ENCODE assay signal across 20 cellular contexts in genomic region chr20:39105551-39105950, GRCh38.
DNase-seq lines count a peak whose midpoint lies in the region; TF ChIP-seq lines count a peak whose summit lies in the region.
"Had no signal": no experiment of that assay in that cellular context is flagged by ENCODE, and none has a peak within 500 bp of the region (broad histone marks: within the 10 kb centered on the region; RNA-seq: fewer than 3 reads in every experiment).

No MANE protein-coding gene starts in this region.

- H3K27me3 ChIP-seq in MM.1S (replicated peaks; ENCODE audit: insufficient read depth, low read length), result no peaks in the 10 kb centered on the region
- H3K27me3 ChIP-seq in brain microvascular endothelial cell (replicated peaks), result peaks cover 3% of the 10 kb centered on the region
- H3K27me3 ChIP-seq in SJCRH30, result peaks cover 14% of the 10 kb centered on the region
- H3K27me3 ChIP-seq: thyroid gland had no signal

- H3K79me2 ChIP-seq in MM.1S (ENCODE audit: low read length), result no peaks in the 10 kb centered on the region

- DNase-seq in MM.1S (no peak), brain microvascular endothelial cell (no peak), SJCRH30 (no peak), NCI-H2081 treated with DMSO at 0.1 percent for 48 hours (lab: John Stamatoyannopoulos, UW) (no peak)
- DNase-seq in activated T-cell treated with anti-CD3 and anti-CD28 coated beads, Interleukin-2, amount 50 U/mL, for 1 hour, result no peak
- no peak for DNase-seq in activated CD4-positive, CD25-positive, alpha-beta regulatory T cell treated with anti-CD3 and anti-CD28 coated beads, Interleukin-2, amount 50 U/mL, for 72 hours
- DNase-seq: activated B cell treated with CpG ODN at 0.5 μM for 24 hours; COR-L47; effector CD4-positive, alpha-beta T cell; H7; heart left ventricle; mesendoderm; NCI-H1930; NCI-H510A; RPMI8226; spleen; T-cell; thyroid gland had no signal

- H3K4me1 ChIP-seq in MM.1S (ENCODE audit: low read length), result no peaks in the 10 kb centered on the region
- no peaks in the 10 kb centered on the region for H3K4me1 ChIP-seq in SJCRH30
- H3K4me1 ChIP-seq: heart left ventricle, spleen, thyroid gland had no signal

- H2AFZ ChIP-seq in MM.1S (ENCODE audit: low read length), result no peak overlapping the region

- no peaks in the 10 kb centered on the region for H3F3A ChIP-seq in MM.1S (ENCODE audit: insufficient read depth, low read length)

- H3K4me2 ChIP-seq in MM.1S (ENCODE audit: low read depth, low read length), result no peak overlapping the region

- no peak overlapping the region for H3K9ac ChIP-seq in MM.1S (ENCODE audit: low read length)

- TF ChIP-seq CTCF in C4-2B (conservative IDR thresholded peaks at IDR 0.05) (peak; percentile 40), GM12872 (IDR thresholded peaks at IDR 0.05; ENCODE audit: insufficient read depth, low read depth, low read length) (peak; percentile 38; the same call in 2 of the 3 replicates), MM.1S (IDR thresholded peaks at IDR 0.05; ENCODE audit: low read length) (peak; percentile 30), brain microvascular endothelial cell (IDR thresholded peaks at IDR 0.05; ENCODE audit: low read depth, low read length, missing control alignments) (peak; percentile 25)

- H3K36me3 ChIP-seq in MM.1S (replicated peaks; ENCODE audit: insufficient read depth, low read length), result no peaks in the 10 kb centered on the region
- H3K36me3 ChIP-seq in brain microvascular endothelial cell (replicated peaks), result no peaks in the 10 kb centered on the region
- no peaks in the 10 kb centered on the region for H3K36me3 ChIP-seq in SJCRH30
- H3K36me3 ChIP-seq: heart left ventricle, spleen, thyroid gland had no signal

- no peak overlapping the region for H3K4me3 ChIP-seq in MM.1S (ENCODE audit: low read length)
- H3K4me3 ChIP-seq in brain microvascular endothelial cell (ENCODE audit: low read depth, low read length), result no peak overlapping the region
- H3K4me3 ChIP-seq in SJCRH30, result no peak overlapping the region
- H3K4me3 ChIP-seq: heart left ventricle, spleen, thyroid gland had no signal

- no peaks in the 10 kb centered on the region for H3K9me2 ChIP-seq in MM.1S (replicated peaks; ENCODE audit: insufficient read depth, low read length)

- H4K20me1 ChIP-seq in MM.1S (ENCODE audit: insufficient read depth, low read length), result no peaks in the 10 kb centered on the region

- in situ Hi-C loops in brain microvascular endothelial cell (cut with HindIII; ENCODE audit: low pct_ligation_motif_present, low sequenced_read_pairs), result no loop called here

- H3K27ac ChIP-seq in C4-2B (no peak overlapping the region), MM.1S (ENCODE audit: low read length) (no peak overlapping the region), brain microvascular endothelial cell (no peak overlapping the region), SJCRH30 (no peak overlapping the region)
- H3K27ac ChIP-seq: heart left ventricle, spleen, thyroid gland had no signal

- no peaks in the 10 kb centered on the region for H3K9me3 ChIP-seq in MM.1S (replicated peaks; ENCODE audit: insufficient read depth, low read length)
- H3K9me3 ChIP-seq in SJCRH30 (replicated peaks), result no peaks in the 10 kb centered on the region
- H3K9me3 ChIP-seq: thyroid gland had no signal
